35 cellular contexts compared by ENCODE assay signal in the genomic region with DNA sequence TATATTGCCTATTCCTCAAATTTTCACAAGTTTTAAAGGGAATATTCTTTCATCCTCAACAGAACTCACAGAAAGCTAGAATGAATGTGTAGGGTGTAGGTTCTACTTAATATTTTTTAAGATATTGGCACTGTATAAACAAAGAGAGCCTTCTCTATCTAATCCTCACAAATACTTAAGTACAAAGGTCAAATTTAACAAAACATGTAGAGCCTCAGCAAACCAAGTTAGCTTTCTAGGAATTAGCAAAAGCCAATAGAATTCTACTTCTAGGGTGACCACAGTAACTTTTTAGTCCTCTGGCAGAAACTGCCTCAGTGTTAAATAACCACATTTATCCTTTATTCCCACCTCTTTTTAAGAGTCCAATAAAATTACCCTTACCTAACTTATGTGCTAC. TPM values are rescaled to one million over a fixed set of nuclear protein-coding genes. Genes with fewer than 3 reads are reported as not detected.
DNase-seq lines count a peak whose midpoint lies in the region; ATAC-seq, FAIRE-seq and TF ChIP-seq lines count a peak whose summit lies in the region.
"Had no signal": no experiment of that assay in that cellular context is flagged by ENCODE, and none has a peak within 500 bp of the region (broad histone marks: within the 10 kb centered on the region; RNA-seq: fewer than 3 reads in every experiment).

No MANE protein-coding gene starts in this region.

- TF ChIP-seq POLR2A in breast epithelium (IDR thresholded peaks at IDR 0.05), result no peak
- TF ChIP-seq POLR2A in spleen (IDR thresholded peaks at IDR 0.05), result no peak

- H3K27ac ChIP-seq in breast epithelium, result peak overlapping the region in 1 of 2 donors; percentile 36
- H3K27ac ChIP-seq in endodermal cell (ENCODE audit: low read depth, low read length), result no peak overlapping the region
- H3K27ac ChIP-seq in pancreas, result no peak overlapping the region
- no peak overlapping the region for H3K27ac ChIP-seq in spleen
- H3K27ac ChIP-seq: brain microvascular endothelial cell, colonic mucosa, HL-60, psoas muscle, thyroid gland had no signal

- H3K36me3 ChIP-seq in breast epithelium (no peaks in the 10 kb centered on the region), endodermal cell (ENCODE audit: control insufficient read depth, insufficient read depth, low read length) (peaks cover 78% of the 10 kb centered on the region), pancreas (peaks cover 0 to 6% (median 0%) of the 10 kb centered on the region in 3 donors), spleen (peaks cover 0 to 84% (median 25%) of the 10 kb centered on the region in 6 donors)
- H3K36me3 ChIP-seq: colonic mucosa, thyroid gland had no signal

- CTCF ChIA-PET in MCF 10A (lab: Yijun Ruan, JAX), result interaction anchor here (0.8 kb wide), 1 partner anchor 14 kb away, joined by 3 read pairs; no protein-coding TSS in a partner anchor

- H3K4me1 ChIP-seq in breast epithelium (no peaks in the 10 kb centered on the region), endodermal cell (ENCODE audit: control insufficient read depth, insufficient read depth, low read length) (peaks cover 5% of the 10 kb centered on the region), pancreas (peaks cover 15 to 24% (median 23%) of the 10 kb centered on the region in 3 donors), spleen (peaks cover 13 to 87% (median 42%) of the 10 kb centered on the region in 6 donors)
- H3K4me1 ChIP-seq: BE2C had no signal

- no TSS peak for BruUV-seq in MCF 10A (replicated peaks; lab: Mats Ljungman, UMichigan)

- POLR2A ChIA-PET in MCF 10A (lab: Yijun Ruan, JAX), result interaction anchor here (0.6 to 1.4 kb wide), 4 partner anchors 10 to 19 kb away, joined by 3 to 5 read pairs (median 4); partner anchors contain the start of gene DHX15

- H3K4me3 ChIP-seq in breast epithelium (no peak overlapping the region), endodermal cell (ENCODE audit: low read length) (peak overlapping the region; percentile 72), pancreas (no peak overlapping the region), spleen (no peak overlapping the region)
- H3K4me3 ChIP-seq: colonic mucosa, psoas muscle, thyroid gland had no signal

- H3K9ac ChIP-seq in endodermal cell (ENCODE audit: extremely low read depth, low read length, poor library complexity, severe bottlenecking), result no peak overlapping the region

- H3K27me3 ChIP-seq in breast epithelium, result no peaks in the 10 kb centered on the region
- H3K27me3 ChIP-seq in endodermal cell (ENCODE audit: control insufficient read depth, insufficient read depth, low read length, poor library complexity, severe bottlenecking), result no peaks in the 10 kb centered on the region
- no peaks in the 10 kb centered on the region for H3K27me3 ChIP-seq in pancreas
- no peaks in the 10 kb centered on the region for H3K27me3 ChIP-seq in spleen (replicated peaks in 1 of 7)
- H3K27me3 ChIP-seq: BE2C, brain microvascular endothelial cell, colonic mucosa, thyroid gland had no signal

- peaks cover 64% of the 10 kb centered on the region for H3K36me3 Mint-ChIP-seq in MCF 10A (ENCODE audit: insufficient read depth, unreplicated experiment)
- peaks cover 36% of the 10 kb centered on the region for H3K36me3 Mint-ChIP-seq in HFFc6 (ENCODE audit: low read depth)
- H3K36me3 Mint-ChIP-seq in endodermal cell (ENCODE audit: low read depth), result peaks cover 81% of the 10 kb centered on the region

- no peak for FAIRE-seq in pancreas (lab: Jason Lieb, UNC)
- FAIRE-seq: H54 had no signal

- TF ChIP-seq CTCF in MCF 10A (IDR thresholded peaks at IDR 0.05; ENCODE audit: unreplicated experiment) (no peak), breast epithelium (IDR thresholded peaks at IDR 0.05) (no peak), HFFc6 (IDR thresholded peaks at IDR 0.05) (no peak), endodermal cell (conservative IDR thresholded peaks at IDR 0.05) (no peak), pancreas (IDR thresholded peaks at IDR 0.05) (no peak), spleen (IDR thresholded peaks at IDR 0.05 in 8 of 11, conservative IDR thresholded peaks at IDR 0.05 in 3 of 11) (no peak)

- intact Hi-C loops in MCF 10A (cut with micrococcal nuclease), result no loop called here
- intact Hi-C loops in breast epithelium (cut with DNase I; ENCODE audit: low total_unique reads), result no loop called here
- intact Hi-C loops in pancreas (cut with DNase I), result no loop called here
- intact Hi-C loops in spleen (cut with DNase I; ENCODE audit: low total_unique reads), result no loop called here

- H3K27me3 Mint-ChIP-seq in MCF 10A (ENCODE audit: insufficient read depth, unreplicated experiment), result no peaks in the 10 kb centered on the region
- H3K27me3 Mint-ChIP-seq in HFFc6 (ENCODE audit: insufficient read depth), result no peaks in the 10 kb centered on the region
- no peaks in the 10 kb centered on the region for H3K27me3 Mint-ChIP-seq in endodermal cell (ENCODE audit: insufficient read depth)
- H3K27me3 Mint-ChIP-seq: activated CD8-positive, alpha-beta T cell treated with anti-CD3 and anti-CD28 coated beads for 36 hours; activated naive CD4-positive, alpha-beta T cell treated with anti-CD3 and anti-CD28 coated beads, Interleukin-2, amount 10 ng/mL, durations not matched to agents 7 days and 5 days; memory B cell had no signal

- no peak overlapping the region for H3K4me3 Mint-ChIP-seq in MCF 10A (ENCODE audit: unreplicated experiment)
- no peak overlapping the region for H3K4me3 Mint-ChIP-seq in HFFc6
- H3K4me3 Mint-ChIP-seq in endodermal cell, result no peak overlapping the region
- H3K4me3 Mint-ChIP-seq: activated CD8-positive, alpha-beta T cell treated with anti-CD3 and anti-CD28 coated beads for 36 hours; activated naive CD4-positive, alpha-beta T cell treated with anti-CD3 and anti-CD28 coated beads, Interleukin-2, amount 10 ng/mL, durations not matched to agents 7 days and 5 days; memory B cell; T-helper 2 cell treated with Interferon-gamma antibody and Interleukin-4, amounts not matched to agents 5 μg/mL and 100 μg/mL, for 36 hours had no signal

- H3K4me1 Mint-ChIP-seq in MCF 10A (ENCODE audit: insufficient read depth, unreplicated experiment), result peaks cover 29% of the 10 kb centered on the region
- H3K4me1 Mint-ChIP-seq in HFFc6 (ENCODE audit: low read depth), result peaks cover 65% of the 10 kb centered on the region
- peaks cover 23% of the 10 kb centered on the region for H3K4me1 Mint-ChIP-seq in endodermal cell

- peak in 3 of 4 donors; percentile 53 to 75 (median 56) for ATAC-seq in pancreas
- ATAC-seq: activated CD8-positive, alpha-beta T cell treated with anti-CD3 and anti-CD28 coated beads for 36 hours; left lobe of liver; Panc1; psoas muscle; sciatic nerve had no signal

- H3K27ac Mint-ChIP-seq in MCF 10A (ENCODE audit: low read depth, unreplicated experiment), result peak overlapping the region; percentile 84
- peak overlapping the region; percentile 64 for H3K27ac Mint-ChIP-seq in HFFc6
- H3K27ac Mint-ChIP-seq in endodermal cell, result peak overlapping the region; percentile 70
- H3K27ac Mint-ChIP-seq: activated CD8-positive, alpha-beta T cell treated with anti-CD3 and anti-CD28 coated beads for 36 hours; activated naive CD4-positive, alpha-beta T cell treated with anti-CD3 and anti-CD28 coated beads, Interleukin-2, amount 10 ng/mL, durations not matched to agents 7 days and 5 days had no signal

- no peak for DNase-seq in MCF 10A (ENCODE audit: unreplicated experiment)
- no peak for DNase-seq in breast epithelium (ENCODE audit: low spot score in 2 of 2)
- no peak for DNase-seq in HFFc6
- DNase-seq in endodermal cell, result no peak
- DNase-seq in pancreas, result no peak
- DNase-seq in activated CD4-positive, CD25-positive, alpha-beta regulatory T cell treated with anti-CD3 and anti-CD28 coated beads, Interleukin-2, amount 50 U/mL, for 72 hours, result no peak
- no peak for DNase-seq in cerebellar cortex (ENCODE audit: low spot score)
- no peak for DNase-seq in spleen
- DNase-seq: activated CD4-positive, alpha-beta T cell treated with anti-CD3 and anti-CD28 coated beads for 1 hour; activated CD8-positive, alpha-beta memory T cell treated with anti-CD3 and anti-CD28 coated beads, Interleukin-2, amount 50 U/mL, for 48 hours; activated CD8-positive, alpha-beta T cell treated with anti-CD3 and anti-CD28 coated beads for 36 hours; activated naive CD4-positive, alpha-beta T cell treated with anti-CD3 and anti-CD28 coated beads, Interleukin-2, amount 10 ng/mL, durations not matched to agents 7 days and 5 days; amygdala; BE2C; brain microvascular endothelial cell; colonic mucosa; COR-L47; DMS79 treated with DMSO at 0.1 percent for 48 hours; effector CD4-positive, alpha-beta T cell; GDM1; Karpas-422; NCI-H1436 treated with DMSO at 0.1 percent for 48 hours; NCI-H2081 treated with DMSO at 0.1 percent for 48 hours; NCI-H345; psoas muscle; SHP77 treated with DMSO at 0.1 percent for 48 hours; stimulated activated CD4-positive, alpha-beta T cell treated with anti-CD3 and anti-CD28 coated beads, Interleukin-4, amount 100 ng/mL, for 24 hours; thyroid gland had no signal

- no peaks in the 10 kb centered on the region for H3K9me3 ChIP-seq in breast epithelium
- H3K9me3 ChIP-seq in endodermal cell (ENCODE audit: control insufficient read depth, low read length), result peaks cover 5% of the 10 kb centered on the region
- H3K9me3 ChIP-seq in pancreas, result no peaks in the 10 kb centered on the region
- peaks cover 0 to 7% (median 2%) of the 10 kb centered on the region in 8 donors for H3K9me3 ChIP-seq in spleen
- H3K9me3 ChIP-seq: colonic mucosa, psoas muscle, thyroid gland had no signal

- no peaks in the 10 kb centered on the region for H3K9me3 Mint-ChIP-seq in MCF 10A (ENCODE audit: unreplicated experiment)
- peaks cover 4% of the 10 kb centered on the region; the same call in 1 of the 2 replicates for H3K9me3 Mint-ChIP-seq in HFFc6
- H3K9me3 Mint-ChIP-seq in endodermal cell, result peaks cover 2% of the 10 kb centered on the region

RNA-seq across cellular contexts. Expression of gene DHX15, which starts 19.3 kb away (rescaled TPM):
- total RNA-seq in MCF 10A (2022), result 114 and 125 TPM in 2 replicates
- 100 to 1,000 TPM; 119 to 207 (median 192) TPM for total RNA-seq in breast epithelium
- 100 to 1,000 TPM in 5 of 6 experiments, 10 to 100 TPM in 1; 98.9 to 117 (median 110) TPM for total RNA-seq in HFFc6 (2021; fragmentation: NEBNext Ultra II Directional; extraction: Animal tissue kit (Norgen Biotek cat#: 25700))
- 100 to 1,000 TPM; 193 to 195 TPM for total RNA-seq in endodermal cell
- 181 TPM for polyA plus RNA-seq in endodermal cell (2013, experiment 1 of 2)
- 165 TPM for polyA plus RNA-seq in endodermal cell (2013, experiment 2 of 2)
- 10 to 100 TPM; 32.8 to 61.8 (median 46.0) TPM for total RNA-seq in pancreas
- 10 to 100 TPM; 39.0 to 74.6 TPM for polyA plus RNA-seq in pancreas
- total RNA-seq in spleen, result 100 to 1,000 TPM; 109 to 180 (median 141) TPM
- 10 to 100 TPM; 47.5 to 55.4 (median 50.0) TPM for polyA plus RNA-seq in spleen
